17 cellular contexts compared by ENCODE assay signal in the genomic region with DNA sequence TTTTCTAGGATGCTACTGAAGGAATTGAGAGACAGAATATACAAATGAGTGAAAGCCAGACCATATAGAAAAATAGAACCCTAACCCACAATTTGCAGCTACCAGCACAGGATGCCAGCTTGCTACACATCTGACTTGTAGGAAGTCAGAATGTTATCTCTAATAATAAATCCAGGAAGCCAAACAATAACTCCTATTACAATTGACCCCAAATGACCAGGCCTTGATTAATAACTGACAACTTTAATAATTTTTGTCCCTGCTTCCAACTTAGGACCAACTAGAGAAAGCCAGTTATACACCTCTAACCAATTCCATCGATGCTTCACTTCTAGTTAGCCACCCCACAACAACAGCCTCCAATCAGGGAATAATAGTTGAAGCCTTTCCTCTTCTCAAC.
DNase-seq lines count a peak whose midpoint lies in the region; ATAC-seq and TF ChIP-seq lines count a peak whose summit lies in the region.
"Had no signal": no experiment of that assay in that cellular context is flagged by ENCODE, and none has a peak within 500 bp of the region (broad histone marks: within the 10 kb centered on the region; RNA-seq: fewer than 3 reads in every experiment).

No MANE protein-coding gene starts in this region.

- H3K36me3 ChIP-seq in left lung (no peaks in the 10 kb centered on the region), urinary bladder (ENCODE audit: insufficient read depth) (no peaks in the 10 kb centered on the region), brain microvascular endothelial cell (replicated peaks) (no peaks in the 10 kb centered on the region)
- H3K36me3 ChIP-seq: neural progenitor cell, vagina had no signal

- H3K36me3 Mint-ChIP-seq in activated naive CD4-positive, alpha-beta T cell treated with anti-CD3 and anti-CD28 coated beads, Interleukin-2, amount 10 ng/mL, durations not matched to agents 7 days and 5 days, result peaks cover 29% of the 10 kb centered on the region
- no peaks in the 10 kb centered on the region for H3K36me3 Mint-ChIP-seq in activated B cell treated with CpG ODN at 0.5 μM for 24 hours (ENCODE audit: low read depth)
- H3K36me3 Mint-ChIP-seq: neural progenitor cell had no signal

- H3K9me3 Mint-ChIP-seq in activated naive CD4-positive, alpha-beta T cell treated with anti-CD3 and anti-CD28 coated beads, Interleukin-2, amount 10 ng/mL, durations not matched to agents 7 days and 5 days, result peaks cover 8% of the 10 kb centered on the region
- no peaks in the 10 kb centered on the region for H3K9me3 Mint-ChIP-seq in activated B cell treated with CpG ODN at 0.5 μM for 24 hours
- H3K9me3 Mint-ChIP-seq: neural progenitor cell had no signal

- H3K27ac Mint-ChIP-seq in activated naive CD4-positive, alpha-beta T cell treated with anti-CD3 and anti-CD28 coated beads, Interleukin-2, amount 10 ng/mL, durations not matched to agents 7 days and 5 days, result peak overlapping the region; percentile 98
- peak overlapping the region; percentile 57 for H3K27ac Mint-ChIP-seq in activated B cell treated with CpG ODN at 0.5 μM for 24 hours
- H3K27ac Mint-ChIP-seq: neural progenitor cell had no signal

- in situ Hi-C loops in brain microvascular endothelial cell (cut with HindIII; ENCODE audit: low pct_ligation_motif_present, low sequenced_read_pairs), result no loop called here

- peaks cover 56% of the 10 kb centered on the region for H3K4me1 Mint-ChIP-seq in activated naive CD4-positive, alpha-beta T cell treated with anti-CD3 and anti-CD28 coated beads, Interleukin-2, amount 10 ng/mL, durations not matched to agents 7 days and 5 days
- peaks cover 27% of the 10 kb centered on the region for H3K4me1 Mint-ChIP-seq in activated B cell treated with CpG ODN at 0.5 μM for 24 hours

- no peak overlapping the region for H3K4me3 ChIP-seq in left lung
- H3K4me3 ChIP-seq in urinary bladder (ENCODE audit: low read depth, low read length), result no peak overlapping the region
- H3K4me3 ChIP-seq in brain microvascular endothelial cell (ENCODE audit: low read depth, low read length), result no peak overlapping the region
- H3K4me3 ChIP-seq: neural progenitor cell, vagina had no signal

- H3K27ac ChIP-seq in left lung (peak overlapping the region; percentile 5 to 86), urinary bladder (ENCODE audit: low read depth) (peak overlapping the region; percentile 59), brain microvascular endothelial cell (no peak overlapping the region)
- H3K27ac ChIP-seq: neural progenitor cell, vagina had no signal

- DNase-seq in activated naive CD4-positive, alpha-beta T cell treated with anti-CD3 and anti-CD28 coated beads, Interleukin-2, amount 10 ng/mL, durations not matched to agents 7 days and 5 days, result no peak
- no peak for DNase-seq in activated naive CD4-positive, alpha-beta T cell treated with anti-CD3 and anti-CD28 coated beads, Interleukin-2, amount 50 U/mL, for 16 hours
- DNase-seq in activated B cell treated with CpG ODN at 0.5 μM for 24 hours (no peak), left lung (no peak), brain microvascular endothelial cell (no peak)
- DNase-seq: activated CD4-positive, CD25-positive, alpha-beta regulatory T cell treated with anti-CD3 and anti-CD28 coated beads, Interleukin-2, amount 50 U/mL, for 72 hours; dorsolateral prefrontal cortex; foreskin melanocyte; NCI-H1436; NCI-H526 treated with DMSO at 0.1 percent for 48 hours; stimulated activated CD4-positive, alpha-beta T cell treated with anti-CD3 and anti-CD28 coated beads, Interleukin-12 subunit alpha, Interleukin-12 subunit beta, amount 100 ng/mL, for 4 hours had no signal

- TF ChIP-seq CTCF in activated B cell treated with CpG ODN at 0.5 μM for 24 hours (IDR thresholded peaks at IDR 0.05) (no peak), left lung (IDR thresholded peaks at IDR 0.05) (no peak), brain microvascular endothelial cell (IDR thresholded peaks at IDR 0.05; ENCODE audit: low read depth, low read length, missing control alignments) (no peak)

- CTCF ChIA-PET in activated naive CD4-positive, alpha-beta T cell treated with anti-CD3 and anti-CD28 coated beads, Interleukin-2, amount 10 ng/mL, durations not matched to agents 7 days and 5 days (lab: Charles Lee), result no interaction called here
- CTCF ChIA-PET in activated B cell treated with CpG ODN at 0.5 μM for 24 hours (lab: Charles Lee), result no interaction called here

- H3K9me3 ChIP-seq in left lung, result no peaks in the 10 kb centered on the region
- H3K9me3 ChIP-seq: vagina had no signal

- no peaks in the 10 kb centered on the region for H3K27me3 Mint-ChIP-seq in activated naive CD4-positive, alpha-beta T cell treated with anti-CD3 and anti-CD28 coated beads, Interleukin-2, amount 10 ng/mL, durations not matched to agents 7 days and 5 days
- no peaks in the 10 kb centered on the region for H3K27me3 Mint-ChIP-seq in activated B cell treated with CpG ODN at 0.5 μM for 24 hours

- H3K4me1 ChIP-seq in left lung (peaks cover 0 to 41% of the 10 kb centered on the region in 2 donors), urinary bladder (ENCODE audit: insufficient read depth) (no peaks in the 10 kb centered on the region)
- H3K4me1 ChIP-seq: neural progenitor cell had no signal

- POLR2A ChIA-PET in activated B cell treated with CpG ODN at 0.5 μM for 24 hours (lab: Charles Lee), result interaction anchor here (0.6 kb wide), 1 partner anchor 169 kb away, joined by 4 read pairs; no protein-coding TSS in a partner anchor

- intact Hi-C loops in activated B cell treated with CpG ODN at 0.5 μM for 24 hours (cut with micrococcal nuclease), result loop anchor here (2.0 to 10.0 kb wide), 5 partner anchors 94 to 1320 kb away; partner anchors contain the start of genes CASP4 and MSANTD4
- intact Hi-C loops in left lung (cut with DNase I), result no loop called here

- ATAC-seq in activated B cell treated with CpG ODN at 0.5 μM for 24 hours (ENCODE audit: low read depth), result no peak
- ATAC-seq in left lung, result no peak
- ATAC-seq in GM18870 (IDR thresholded peaks at IDR 0.05; ENCODE audit: unreplicated experiment), result no peak
- ATAC-seq in HG03196 (IDR thresholded peaks at IDR 0.05; ENCODE audit: unreplicated experiment), result no peak
- ATAC-seq: HCT116 had no signal

- H3K4me3 Mint-ChIP-seq in activated naive CD4-positive, alpha-beta T cell treated with anti-CD3 and anti-CD28 coated beads, Interleukin-2, amount 10 ng/mL, durations not matched to agents 7 days and 5 days, result peak overlapping the region; percentile 73
- H3K4me3 Mint-ChIP-seq in activated B cell treated with CpG ODN at 0.5 μM for 24 hours, result peak overlapping the region; percentile 76
- H3K4me3 Mint-ChIP-seq: neural progenitor cell had no signal

- no peaks in the 10 kb centered on the region for H3K27me3 ChIP-seq in left lung
- no peaks in the 10 kb centered on the region for H3K27me3 ChIP-seq in brain microvascular endothelial cell (replicated peaks)
- H3K27me3 ChIP-seq: dorsolateral prefrontal cortex, neural progenitor cell, vagina had no signal

- WGBS in urinary bladder, result 79% methylated on average over 1 of the region's 1 CpG
